ENCODE assay signal across 11 cellular contexts in genomic region chr16:10937068-10937859, GRCh38. TPM values are rescaled to one million over a fixed set of nuclear protein-coding genes. Genes with fewer than 3 reads are reported as not detected.
DNase-seq lines count a peak whose midpoint lies in the region; ATAC-seq and TF ChIP-seq lines count a peak whose summit lies in the region.
"Had no signal": no experiment of that assay in that cellular context is flagged by ENCODE, and none has a peak within 500 bp of the region (broad histone marks: within the 10 kb centered on the region; RNA-seq: fewer than 3 reads in every experiment).

No MANE protein-coding gene starts in this region.

- H3K4me1 Mint-ChIP-seq in activated naive CD4-positive, alpha-beta T cell treated with anti-CD3 and anti-CD28 coated beads, Interleukin-2, amount 10 ng/mL, durations not matched to agents 7 days and 5 days: peaks cover 78% of the 10 kb centered on the region

- H3K27me3 ChIP-seq in mucosa of stomach (ENCODE audit: control insufficient read depth, insufficient read depth, low read length) (no peaks in the 10 kb centered on the region), upper lobe of right lung (no peaks in the 10 kb centered on the region)
- H3K27me3 ChIP-seq: brain microvascular endothelial cell had no signal

- H3K4me3 ChIP-seq in mucosa of stomach (ENCODE audit: low read length): no peak overlapping the region
- H3K4me3 ChIP-seq in upper lobe of right lung: peak overlapping the region; percentile 32

- no peaks in the 10 kb centered on the region for H3K27me3 Mint-ChIP-seq in activated naive CD4-positive, alpha-beta T cell treated with anti-CD3 and anti-CD28 coated beads, Interleukin-2, amount 10 ng/mL, durations not matched to agents 7 days and 5 days

- H3K27ac ChIP-seq in cingulate gyrus (ENCODE audit: low read depth, low read length): peak overlapping the region; percentile 30
- peak overlapping the region; percentile 58 for H3K27ac ChIP-seq in upper lobe of right lung
- H3K27ac ChIP-seq: brain microvascular endothelial cell, C4-2B had no signal

- H3K9ac ChIP-seq in mucosa of stomach (ENCODE audit: low read length): peak overlapping the region; percentile 64

- peaks cover 38% of the 10 kb centered on the region for H3K36me3 Mint-ChIP-seq in activated naive CD4-positive, alpha-beta T cell treated with anti-CD3 and anti-CD28 coated beads, Interleukin-2, amount 10 ng/mL, durations not matched to agents 7 days and 5 days

- H3K4me1 ChIP-seq in mucosa of stomach (ENCODE audit: control insufficient read depth, insufficient read depth, low read length) (peaks cover 61% of the 10 kb centered on the region), upper lobe of right lung (peaks cover 64% of the 10 kb centered on the region)

- peak; percentile 1 for ATAC-seq in upper lobe of right lung
- ATAC-seq in GM19351 (IDR thresholded peaks at IDR 0.05; ENCODE audit: unreplicated experiment): no peak

- TF ChIP-seq CTCF in upper lobe of right lung (IDR thresholded peaks at IDR 0.05): no peak

- H3K4me3 Mint-ChIP-seq in activated naive CD4-positive, alpha-beta T cell treated with anti-CD3 and anti-CD28 coated beads, Interleukin-2, amount 10 ng/mL, durations not matched to agents 7 days and 5 days: peak overlapping the region; percentile 66

- CTCF ChIA-PET in activated naive CD4-positive, alpha-beta T cell treated with anti-CD3 and anti-CD28 coated beads, Interleukin-2, amount 10 ng/mL, durations not matched to agents 7 days and 5 days (lab: Charles Lee): interaction anchor here (0.5 to 2.0 kb wide), 4 partner anchors 18 to 266 kb away, joined by 3 to 6 read pairs (median 4); no protein-coding TSS in a partner anchor

- peaks cover 8% of the 10 kb centered on the region for H3K36me3 ChIP-seq in mucosa of stomach (ENCODE audit: control insufficient read depth, insufficient read depth, low read length)
- H3K36me3 ChIP-seq in upper lobe of right lung: peaks cover 15% of the 10 kb centered on the region

- peak overlapping the region; percentile 79 for H3K27ac Mint-ChIP-seq in activated naive CD4-positive, alpha-beta T cell treated with anti-CD3 and anti-CD28 coated beads, Interleukin-2, amount 10 ng/mL, durations not matched to agents 7 days and 5 days

- H3K9me3 ChIP-seq in mucosa of stomach (ENCODE audit: control insufficient read depth, low read length) (no peaks in the 10 kb centered on the region), upper lobe of right lung (no peaks in the 10 kb centered on the region)

- intact Hi-C loops in upper lobe of right lung (cut with DNase I): no loop called here

- peak; percentile 58 for DNase-seq in activated naive CD4-positive, alpha-beta T cell treated with anti-CD3 and anti-CD28 coated beads, Interleukin-2, amount 10 ng/mL, durations not matched to agents 7 days and 5 days
- no peak for DNase-seq in activated naive CD4-positive, alpha-beta T cell (lab: John Stamatoyannopoulos, UW)
- DNase-seq in upper lobe of right lung (peak; percentile 64), NOMO-1 treated with dmso at 0.1 percent for 144 hours (lab: John Stamatoyannopoulos, UW; ENCODE audit: unreplicated experiment) (no peak), cortex of kidney (lab: John Stamatoyannopoulos, UW) (no peak)
- DNase-seq: brain microvascular endothelial cell, NCI-H1436 had no signal

- no peaks in the 10 kb centered on the region for H3K9me3 Mint-ChIP-seq in activated naive CD4-positive, alpha-beta T cell treated with anti-CD3 and anti-CD28 coated beads, Interleukin-2, amount 10 ng/mL, durations not matched to agents 7 days and 5 days

RNA-seq across cellular contexts. Expression of gene DEXI, which starts 5.0 kb away (rescaled TPM):
- total RNA-seq in upper lobe of right lung: 36.3 TPM

RNA-seq across cellular contexts. Expression of gene CLEC16A, which starts 7.1 kb away (rescaled TPM):
- 36.9 TPM for total RNA-seq in upper lobe of right lung

Comparison
In these comparisons a context has a peak if more than half of its experiments do, and no peak if none do; other contexts are left out.
1. DNase-seq: peak in activated naive CD4-positive, alpha-beta T cell treated with anti-CD3 and anti-CD28 coated beads, Interleukin-2, amount 10 ng/mL, durations not matched to agents 7 days and 5 days (single experiment) and upper lobe of right lung (single experiment); none in activated naive CD4-positive, alpha-beta T cell (0 of 4), NOMO-1 treated with dmso at 0.1 percent for 144 hours (single experiment) and cortex of kidney (single experiment).